23 cellular contexts compared by ENCODE assay signal in genomic region chr12:91333966-91334365, GRCh38.
"Had no signal": no experiment of that assay in that cellular context is flagged by ENCODE, and none has a peak within 500 bp of the region (broad histone marks: within the 10 kb centered on the region; RNA-seq: fewer than 3 reads in every experiment).

No MANE protein-coding gene starts in this region.

- H3K27me3 ChIP-seq: MG63, Peyer's patch, SJSA1 had no signal

- H3K27ac ChIP-seq: PC-9, Peyer's patch, SJSA1 had no signal

- DNase-seq: IMR-90; Karpas-422; KG1; MG63; NCI-H1092; NCI-H1105 treated with DMSO at 0.1 percent for 48 hours; NCI-H1417 treated with DMSO at 0.1 percent for 48 hours; NCI-H146; NCI-H187; NCI-H2029; NCI-H2081 treated with DMSO at 0.1 percent for 48 hours; NCI-H2227 treated with DMSO at 0.1 percent for 48 hours; NCI-H526 treated with DMSO at 0.1 percent for 48 hours; NCI-H748 treated with DMSO at 0.1 percent for 48 hours; NK-92 treated with Interleukin-12 subunit alpha and Interleukin-12 subunit beta, amount 100 ng/mL, for 24 hours; OCI-M1; PC-9; Peyer's patch; SIG-M5; T-helper 2 cell had no signal

- H3K4me1 ChIP-seq: Peyer's patch, SJSA1 had no signal

- H3K36me3 ChIP-seq: MG63, Peyer's patch, SJSA1 had no signal

- H3K9me3 ChIP-seq: MG63, Peyer's patch, SJSA1 had no signal

- ATAC-seq: HepG2, Right ventricle myocardium inferior had no signal

- H3K4me3 ChIP-seq: MG63, PC-9, Peyer's patch, SJSA1 had no signal

- H3K4me2 ChIP-seq: PC-9 had no signal

- H2AFZ ChIP-seq: PC-9 had no signal
